ENCODE assay signal across 8 cellular contexts in the genomic region with DNA sequence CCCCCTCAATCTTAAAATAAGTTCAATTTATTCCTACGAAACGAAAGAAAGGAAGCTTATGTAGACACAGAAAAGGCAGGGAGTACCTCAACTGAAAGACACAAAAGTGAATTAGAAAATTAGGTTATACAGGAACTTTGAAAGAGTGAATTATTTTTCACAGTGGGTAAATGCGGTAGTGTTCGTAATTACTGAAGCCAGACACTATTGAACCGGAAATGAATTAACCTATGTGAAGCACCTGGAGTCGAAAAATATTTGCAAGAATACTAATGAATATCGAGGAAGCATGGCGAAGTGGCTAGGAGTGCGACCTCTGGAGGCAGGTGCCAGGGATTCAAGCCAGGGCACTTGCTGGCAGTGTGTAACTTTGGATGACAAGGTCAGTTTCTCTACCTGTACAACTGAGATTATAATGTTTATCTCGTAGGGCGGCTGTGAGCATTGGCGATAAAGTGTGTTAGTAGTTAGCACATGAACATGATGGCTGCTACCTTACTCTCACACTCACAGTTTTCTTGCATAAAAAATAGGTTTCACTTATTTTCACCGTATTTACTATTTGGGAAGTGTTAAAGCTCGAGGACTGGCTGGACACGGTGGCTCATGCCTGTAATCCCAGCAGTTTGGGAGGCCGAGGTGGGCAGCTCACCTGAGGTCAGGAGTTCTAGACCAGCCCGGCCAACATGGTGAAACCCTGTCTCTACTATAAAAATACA. TPM values are rescaled to one million over a fixed set of nuclear protein-coding genes. Genes with fewer than 3 reads are reported as not detected.
DNase-seq lines count a peak whose midpoint lies in the region; ATAC-seq, FAIRE-seq and TF ChIP-seq lines count a peak whose summit lies in the region.

No MANE protein-coding gene starts in this region.

- H3K27ac ChIP-seq in VCaP (no peak overlapping the region), caudate nucleus (ENCODE audit: low read depth, low read length) (peak overlapping the region; percentile 67), keratinocyte (ENCODE audit: control insufficient read depth, insufficient read depth, low read length) (peak overlapping the region; percentile 77)

- peaks cover 8% of the 10 kb centered on the region for H3K79me2 ChIP-seq in keratinocyte (ENCODE audit: control insufficient read depth, insufficient read depth, low read length)

- dilution Hi-C loops in keratinocyte (cut with MboI; ENCODE audit: extremely low pct_ligation_motif_present, low sequenced_read_pairs), result no loop called here

- peak overlapping the region; percentile 86 for H3K4me2 ChIP-seq in keratinocyte (ENCODE audit: control insufficient read depth, extremely low read depth, insufficient read depth, low read depth, low read length)

- H3K9ac ChIP-seq in keratinocyte (ENCODE audit: control insufficient read depth, extremely low read depth, insufficient read depth, low read length), result peak overlapping the region; percentile 86

- H4K20me1 ChIP-seq in keratinocyte (ENCODE audit: control insufficient read depth, extremely low read depth, insufficient read depth, low read length), result no peaks in the 10 kb centered on the region

- H3K9me3 ChIP-seq in keratinocyte (ENCODE audit: control insufficient read depth, low read depth, low read length), result no peaks in the 10 kb centered on the region

- no peaks in the 10 kb centered on the region for H3K27me3 ChIP-seq in keratinocyte (ENCODE audit: control insufficient read depth, extremely low read depth, insufficient read depth, low read length)

- no peaks in the 10 kb centered on the region for H3K4me1 ChIP-seq in keratinocyte (ENCODE audit: control insufficient read depth, extremely low read depth, insufficient read depth, low read length)

- peak; percentile 93 for TF ChIP-seq CTCF in VCaP (conservative IDR thresholded peaks at IDR 0.05)
- peak; percentile 84 to 96 (median 93) for TF ChIP-seq CTCF in keratinocyte (optimal IDR thresholded peaks at IDR 0.05 in 1 of 3, IDR thresholded peaks at IDR 0.05 in 1 of 3, conservative IDR thresholded peaks at IDR 0.05 in 1 of 3; ENCODE audit: extremely low read depth in 1 of 3, insufficient read depth in 2 of 3, low read length in 3 of 3)

- ATAC-seq in GM18502 (IDR thresholded peaks at IDR 0.05; ENCODE audit: poor library complexity, unreplicated experiment) (peak; percentile 86), HG02885 (IDR thresholded peaks at IDR 0.05; ENCODE audit: poor library complexity, unreplicated experiment) (peak; percentile 86)

- H3K4me3 ChIP-seq in keratinocyte (ENCODE audit: control insufficient read depth in 2 of 3, extremely low read depth in 1 of 3, insufficient read depth in 2 of 3, low read depth in 1 of 3, low read length in 3 of 3), result peak overlapping the region; percentile 87 to 98 (median 89)

- DNase-seq in NCI-H2029 treated with DMSO at 0.1 percent for 48 hours (lab: John Stamatoyannopoulos, UW), result peak; percentile 48
- DNase-seq in caudate nucleus (lab: John Stamatoyannopoulos, UW), result peak in 47 of 61 donors; percentile 1 to 77 (median 30)
- no peak for DNase-seq in keratinocyte (ENCODE audit: low read depth, low spot score)
- DNase-seq in stimulated activated CD4-positive, alpha-beta T cell treated with anti-CD3 and anti-CD28 coated beads, Interleukin-12 subunit alpha, Interleukin-12 subunit beta, amount 100 ng/mL, for 48 hours (ENCODE audit: low read depth in 2 of 3, low spot score in 1 of 3), result peak; percentile 58 to 71 (median 61)

- peak overlapping the region; percentile 64 for H2AFZ ChIP-seq in keratinocyte (ENCODE audit: control insufficient read depth, low read length)

- no peaks in the 10 kb centered on the region for H3K36me3 ChIP-seq in keratinocyte (ENCODE audit: control insufficient read depth in 2 of 2, extremely low read depth in 1 of 2, insufficient read depth in 2 of 2, low read length in 2 of 2)

- H3K9me1 ChIP-seq in keratinocyte (ENCODE audit: control insufficient read depth, extremely low read depth, insufficient read depth, low read length), result no peaks in the 10 kb centered on the region

- FAIRE-seq in A204.1 (lab: Jason Lieb, UNC) (peak; percentile 66), keratinocyte (lab: Jason Lieb, UNC) (peak; percentile 85)

RNA-seq across cellular contexts. Expression of a gene that starts 0.5 kb away (rescaled TPM):
- polyA plus RNA-seq in keratinocyte, result 14.4 to 23.1 TPM (median 15.8 TPM) in 3 replicates
- polyA plus RNA-seq in keratinocyte (2011; ENCODE audit: low read depth), result 1.2 TPM
- polyA plus RNA-seq in keratinocyte (2011; cell fraction: cytosol; rRNA removed), result 9.7 and 16.1 TPM in 2 replicates
- polyA plus RNA-seq in keratinocyte (2011; cell fraction: nucleus; rRNA removed), result 22.0 and 34.4 TPM in 2 replicates
- 4.8 and 10.0 TPM in 2 replicates for polyA plus RNA-seq in keratinocyte (2012; ENCODE audit: low replicate concordance)
- 3.3 to 14.7 TPM (median 13.2 TPM) in 3 replicates for polyA minus RNA-seq in keratinocyte
- 6.9 TPM for polyA minus RNA-seq in keratinocyte (2011; cell fraction: cytosol; rRNA and poly(A)+ RNA removed)
- polyA minus RNA-seq in keratinocyte (2011; cell fraction: nucleus; rRNA and poly(A)+ RNA removed), result 8.3 and 13.1 TPM in 2 replicates

RNA-seq across cellular contexts. Expression of a gene that starts 15.4 kb away (rescaled TPM):
- 3,202 to 4,120 TPM (median 3,970 TPM) in 3 replicates for polyA plus RNA-seq in keratinocyte
- polyA plus RNA-seq in keratinocyte (2011; ENCODE audit: low read depth), result 1,736 TPM
- 2,904 and 3,675 TPM in 2 replicates for polyA plus RNA-seq in keratinocyte (2011; cell fraction: cytosol; rRNA removed)
- polyA plus RNA-seq in keratinocyte (2011; cell fraction: nucleus; rRNA removed), result 548 and 776 TPM in 2 replicates
- polyA plus RNA-seq in keratinocyte (2012; ENCODE audit: low replicate concordance), result 3,309 and 3,329 TPM in 2 replicates
- 847 to 3,581 TPM (median 2,309 TPM) in 3 replicates for polyA minus RNA-seq in keratinocyte
- 1,650 TPM for polyA minus RNA-seq in keratinocyte (2011; cell fraction: cytosol; rRNA and poly(A)+ RNA removed)
- polyA minus RNA-seq in keratinocyte (2011; cell fraction: nucleus; rRNA and poly(A)+ RNA removed), result 186 and 201 TPM in 2 replicates

RNA-seq across cellular contexts. Expression of a gene that starts 41.3 kb away (rescaled TPM):
- polyA plus RNA-seq in keratinocyte, result not detected in 3 replicates
- not detected for polyA plus RNA-seq in keratinocyte (2011; ENCODE audit: low read depth)
- polyA plus RNA-seq in keratinocyte (2011; cell fraction: cytosol; rRNA removed), result not detected in 2 replicates
- not detected in 2 replicates for polyA plus RNA-seq in keratinocyte (2011; cell fraction: nucleus; rRNA removed)
- polyA plus RNA-seq in keratinocyte (2012; ENCODE audit: low replicate concordance), result not detected in 2 replicates
- not detected in 3 replicates for polyA minus RNA-seq in keratinocyte
- polyA minus RNA-seq in keratinocyte (2011; cell fraction: cytosol; rRNA and poly(A)+ RNA removed), result not detected
- polyA minus RNA-seq in keratinocyte (2011; cell fraction: nucleus; rRNA and poly(A)+ RNA removed), result not detected in 2 replicates
